8 cellular contexts compared by ENCODE assay signal in genomic region chr7:75527224-75527722, GRCh38. TPM values are rescaled to one million over a fixed set of nuclear protein-coding genes. Genes with fewer than 3 reads are reported as not detected.
A peak's percentile ranks its signal among the peaks of the same experiment; 100 is the strongest.
DNase-seq lines count a peak whose midpoint lies in the region; ATAC-seq and TF ChIP-seq lines count a peak whose summit lies in the region.
"Not testable (repeated sequence)": the region's sequence is repeated elsewhere in the genome, so short reads cannot be mapped to it uniquely, and the experiment has no call there.

No MANE protein-coding gene starts in this region.

- H3K9me3 Mint-ChIP-seq in HFFc6; neural progenitor cell; stimulated activated naive CD8-positive, alpha-beta T cell treated with anti-CD3 and anti-CD28 coated beads, Interleukin-15, Interleukin-2, amounts not matched to agents 100 ng/mL and 50 ng/mL, for 24 hours: not testable (repeated sequence)

- H3F3A ChIP-seq in neural progenitor cell (ENCODE audit: low read depth) = peaks cover 22% of the 10 kb centered on the region

- peak overlapping the region; percentile 95 for H3K4me2 ChIP-seq in neural progenitor cell

- H3K9me3 ChIP-seq in RWPE2 (ENCODE audit: severe bottlenecking); effector memory CD4-positive, alpha-beta T cell (ENCODE audit: control insufficient read depth, low read length); neural progenitor cell (ENCODE audit: low read depth): not testable (repeated sequence)

- H3K36me3 Mint-ChIP-seq in HFFc6 (ENCODE audit: low read depth) (peaks cover 30% of the 10 kb centered on the region), neural progenitor cell (peaks cover 25% of the 10 kb centered on the region)
- H3K36me3 Mint-ChIP-seq in stimulated activated naive CD8-positive, alpha-beta T cell treated with anti-CD3 and anti-CD28 coated beads, Interleukin-15, Interleukin-2, amounts not matched to agents 100 ng/mL and 50 ng/mL, for 24 hours (ENCODE audit: low read depth) = peaks cover 33% of the 10 kb centered on the region

- TF ChIP-seq CTCF in HFFc6 (IDR thresholded peaks at IDR 0.05); RWPE2 (IDR thresholded peaks at IDR 0.05; ENCODE audit: poor library complexity, severe bottlenecking); neural progenitor cell (IDR thresholded peaks at IDR 0.05): not testable (repeated sequence)

- peaks cover 31% of the 10 kb centered on the region for H3K36me3 ChIP-seq in RWPE2 (ENCODE audit: low read depth)
- peaks cover 10% of the 10 kb centered on the region for H3K36me3 ChIP-seq in effector memory CD4-positive, alpha-beta T cell (ENCODE audit: control insufficient read depth, insufficient read depth, low read length)
- H3K36me3 ChIP-seq in neural progenitor cell = not testable (repeated sequence)

- H3K27me3 Mint-ChIP-seq in HFFc6 (ENCODE audit: insufficient read depth); neural progenitor cell (ENCODE audit: insufficient read depth, low read depth); stimulated activated naive CD8-positive, alpha-beta T cell treated with anti-CD3 and anti-CD28 coated beads, Interleukin-15, Interleukin-2, amounts not matched to agents 100 ng/mL and 50 ng/mL, for 24 hours: not testable (repeated sequence)

- H3K79me2 ChIP-seq in neural progenitor cell (ENCODE audit: low read depth) = peaks cover 45% of the 10 kb centered on the region

- peak overlapping the region; percentile 91 for H3K9ac ChIP-seq in neural progenitor cell

- H3K4me3 Mint-ChIP-seq in HFFc6 (peak overlapping the region; percentile 97), neural progenitor cell (peak overlapping the region; percentile 97)
- H3K4me3 Mint-ChIP-seq in stimulated activated naive CD8-positive, alpha-beta T cell treated with anti-CD3 and anti-CD28 coated beads, Interleukin-15, Interleukin-2, amounts not matched to agents 100 ng/mL and 50 ng/mL, for 24 hours = peak overlapping the region; percentile 93

- H2AFZ ChIP-seq in neural progenitor cell (replicated peaks) = peak overlapping the region; percentile 44

- peak overlapping the region; percentile 77 for H3K4me3 ChIP-seq in RWPE2 (ENCODE audit: severe bottlenecking)
- H3K4me3 ChIP-seq in effector memory CD4-positive, alpha-beta T cell (ENCODE audit: insufficient read depth, low read depth, low read length, poor library complexity, severe bottlenecking) = peak overlapping the region; percentile 87
- peak overlapping the region; percentile 87 for H3K4me3 ChIP-seq in neural progenitor cell

- not testable (repeated sequence) for H3K27me3 ChIP-seq in RWPE2 (ENCODE audit: insufficient read depth, poor library complexity, severe bottlenecking); effector memory CD4-positive, alpha-beta T cell (replicated peaks; ENCODE audit: control insufficient read depth, insufficient read depth, low read length, poor library complexity, severe bottlenecking); neural progenitor cell

- ATAC-seq in RWPE2 (ENCODE audit: low read depth) = peak; percentile 2; the same call in 1 of the 3 replicates

- not testable (repeated sequence) for H3K4me1 ChIP-seq in RWPE2 (ENCODE audit: insufficient read depth, poor library complexity, severe bottlenecking); effector memory CD4-positive, alpha-beta T cell (ENCODE audit: control insufficient read depth, insufficient read depth, low read length, poor library complexity, severe bottlenecking); neural progenitor cell

- H3K27ac ChIP-seq in RWPE2 (ENCODE audit: poor library complexity, severe bottlenecking) (peak overlapping the region; percentile 60), neural progenitor cell (peak overlapping the region; percentile 49)
- H3K27ac ChIP-seq in effector memory CD4-positive, alpha-beta T cell (ENCODE audit: insufficient read depth, low read length, poor library complexity, severe bottlenecking) = peak overlapping the region; percentile 72

- peaks cover 34% of the 10 kb centered on the region for H3K4me1 Mint-ChIP-seq in HFFc6 (ENCODE audit: low read depth)
- peaks cover 22% of the 10 kb centered on the region for H3K4me1 Mint-ChIP-seq in neural progenitor cell
- H3K4me1 Mint-ChIP-seq in stimulated activated naive CD8-positive, alpha-beta T cell treated with anti-CD3 and anti-CD28 coated beads, Interleukin-15, Interleukin-2, amounts not matched to agents 100 ng/mL and 50 ng/mL, for 24 hours (ENCODE audit: low read depth) = peaks cover 37% of the 10 kb centered on the region

- peaks cover 15% of the 10 kb centered on the region for H4K20me1 ChIP-seq in neural progenitor cell (ENCODE audit: low read depth)

- DNase-seq in CD1c-positive myeloid dendritic cell (ENCODE audit: extremely low spot score) = peak; percentile 2
- not testable (repeated sequence) for DNase-seq in HFFc6; RWPE2 (ENCODE audit: low spot score); effector memory CD4-positive, alpha-beta T cell
- DNase-seq in activated effector memory CD4-positive, alpha-beta T cell treated with anti-CD3 and anti-CD28 coated beads, Interleukin-2, amount 50 U/mL, for 16 hours = peak; percentile 65
- DNase-seq in iPS-NIHi11 (ENCODE audit: low spot score) = peak; percentile 5
- DNase-seq in neural progenitor cell (ENCODE audit: low spot score) = peak; percentile 35

- peak overlapping the region; percentile 88 for H3K27ac Mint-ChIP-seq in HFFc6
- H3K27ac Mint-ChIP-seq in neural progenitor cell = peak overlapping the region; percentile 87
- peak overlapping the region; percentile 91 for H3K27ac Mint-ChIP-seq in stimulated activated naive CD8-positive, alpha-beta T cell treated with anti-CD3 and anti-CD28 coated beads, Interleukin-15, Interleukin-2, amounts not matched to agents 100 ng/mL and 50 ng/mL, for 24 hours

RNA-seq across cellular contexts. Expression of gene SPDYE5, which starts 35.2 kb away (rescaled TPM):
- total RNA-seq in HFFc6 (2021; fragmentation: NEBNext Ultra II Directional; extraction: Animal tissue kit (Norgen Biotek cat#: 25700)) = not detected
- not detected in 2 replicates for total RNA-seq in neural progenitor cell (ENCODE audit: low replicate concordance)

RNA-seq across cellular contexts. Expression of gene POM121C, which starts 41.2 kb away (rescaled TPM):
- total RNA-seq in HFFc6 (2021; fragmentation: NEBNext Ultra II Directional; extraction: Animal tissue kit (Norgen Biotek cat#: 25700)) = 10 to 100 TPM; 44.8 to 49.5 (median 45.9) TPM
- total RNA-seq in neural progenitor cell (ENCODE audit: low replicate concordance) = 14.1 and 16.2 TPM in 2 replicates
